In genomic region chr20:4795394-4795793, GRCh38 we compare ENCODE assay signal across 9 cellular contexts. TPM values are rescaled to one million over a fixed set of nuclear protein-coding genes. Genes with fewer than 3 reads are reported as not detected.
DNase-seq lines count a peak whose midpoint lies in the region; ATAC-seq and TF ChIP-seq lines count a peak whose summit lies in the region.
"Had no signal": no experiment of that assay in that cellular context is flagged by ENCODE, and none has a peak within 500 bp of the region (broad histone marks: within the 10 kb centered on the region; RNA-seq: fewer than 3 reads in every experiment).

No MANE protein-coding gene starts in this region.

- H3K36me3 Mint-ChIP-seq in activated T-cell treated with anti-CD3 and anti-CD28 coated beads, Interleukin-2, amount 50 U/mL, for 72 hours (ENCODE audit: insufficient read depth in 2 of 2), result peaks cover 16 to 30% of the 10 kb centered on the region in 2 donors

- H3K4me3 ChIP-seq in AG04450 (ENCODE audit: low read depth, low read length) (no peak overlapping the region), MG63 (no peak overlapping the region), right lobe of liver (no peak overlapping the region)
- H3K4me3 ChIP-seq: cardiac muscle cell had no signal

- no peaks in the 10 kb centered on the region for H3K4me1 ChIP-seq in right lobe of liver

- TF ChIP-seq POLR2A in right lobe of liver (IDR thresholded peaks at IDR 0.05), result no peak

- ATAC-seq in GM19395 (IDR thresholded peaks at IDR 0.05; ENCODE audit: unreplicated experiment), result peak; percentile 70
- ATAC-seq in activated T-cell treated with anti-CD3 and anti-CD28 coated beads, Interleukin-2, amount 50 U/mL, for 72 hours (replicated peaks in 1 of 2), result peak; percentile 79 to 92
- peak in 3 of 4 donors; percentile 32 to 49 (median 48) for ATAC-seq in right lobe of liver
- ATAC-seq in GM19467 (IDR thresholded peaks at IDR 0.05; ENCODE audit: unreplicated experiment), result no peak
- no peak for ATAC-seq in GM19455 (IDR thresholded peaks at IDR 0.05; ENCODE audit: unreplicated experiment)

- WGBS in right lobe of liver (ENCODE audit: insufficient coverage, low coverage, low lambda C conversion rate, missing lambda C conversion rate), result no CpG with 5 or more reads among the region's 2 CpGs

- peaks cover 12% of the 10 kb centered on the region for H3K9me3 ChIP-seq in AG04450 (ENCODE audit: control insufficient read depth, insufficient read depth, low read length)
- no peaks in the 10 kb centered on the region for H3K9me3 ChIP-seq in MG63
- no peaks in the 10 kb centered on the region for H3K9me3 ChIP-seq in right lobe of liver

- intact Hi-C loops in right lobe of liver (cut with DNase I), result no loop called here

- H3K27ac Mint-ChIP-seq in activated T-cell treated with anti-CD3 and anti-CD28 coated beads, Interleukin-2, amount 50 U/mL, for 72 hours, result peak overlapping the region; percentile 75

- POLR2A ChIA-PET in AG04450 (lab: Yijun Ruan, JAX), result no interaction called here

- no peaks in the 10 kb centered on the region for H3K27me3 Mint-ChIP-seq in activated T-cell treated with anti-CD3 and anti-CD28 coated beads, Interleukin-2, amount 50 U/mL, for 72 hours (ENCODE audit: low read depth)

- H3K27ac ChIP-seq in AG04450 (ENCODE audit: low read depth, low read length), result peak overlapping the region; percentile 21
- no peak overlapping the region for H3K27ac ChIP-seq in right lobe of liver
- H3K27ac ChIP-seq: cardiac muscle cell had no signal

- CTCF ChIA-PET in AG04450 (lab: Charles Lee), result interaction anchor here (1.5 kb wide), 1 partner anchor 55 kb away, joined by 3 read pairs; no protein-coding TSS in a partner anchor

- no peaks in the 10 kb centered on the region for H3K27me3 ChIP-seq in AG04450 (ENCODE audit: control insufficient read depth, insufficient read depth, low read length)
- no peaks in the 10 kb centered on the region for H3K27me3 ChIP-seq in MG63
- H3K27me3 ChIP-seq in right lobe of liver, result no peaks in the 10 kb centered on the region
- H3K27me3 ChIP-seq: cardiac muscle cell had no signal

- DNase-seq in AG04450 (ENCODE audit: low read depth, low spot score), result peak; percentile 47
- DNase-seq in MG63, result peak; percentile 49
- DNase-seq in activated T-cell treated with anti-CD3 and anti-CD28 coated beads, Interleukin-2, amount 50 U/mL, for 72 hours, result peak; percentile 53 to 55
- DNase-seq in right lobe of liver, result no peak
- DNase-seq in HUDEP-2 (lab: John Stamatoyannopoulos, UW; ENCODE audit: unreplicated experiment in 76 of 76), result no peak

- H3K4me3 Mint-ChIP-seq in activated T-cell treated with anti-CD3 and anti-CD28 coated beads, Interleukin-2, amount 50 U/mL, for 72 hours, result peak overlapping the region in 1 of 2 donors; percentile 38

- no peaks in the 10 kb centered on the region for H3K36me3 ChIP-seq in MG63
- peaks cover 0 to 6% (median 0%) of the 10 kb centered on the region in 4 donors for H3K36me3 ChIP-seq in right lobe of liver
- H3K36me3 ChIP-seq: cardiac muscle cell had no signal

- TF ChIP-seq CTCF in AG04450 (IDR thresholded peaks at IDR 0.05; ENCODE audit: low read depth, low read length), result no peak
- no peak for TF ChIP-seq CTCF in right lobe of liver (IDR thresholded peaks at IDR 0.05)

- H3K9me3 Mint-ChIP-seq in activated T-cell treated with anti-CD3 and anti-CD28 coated beads, Interleukin-2, amount 50 U/mL, for 72 hours, result peaks cover 0 to 2% of the 10 kb centered on the region in 2 donors

- peaks cover 41% of the 10 kb centered on the region for H3K4me1 Mint-ChIP-seq in activated T-cell treated with anti-CD3 and anti-CD28 coated beads, Interleukin-2, amount 50 U/mL, for 72 hours (ENCODE audit: low read depth)

RNA-seq across cellular contexts. Expression of gene RASSF2, which starts 28.0 kb away (rescaled TPM):
- 23.3 and 23.6 TPM in 2 replicates for polyA plus RNA-seq in AG04450 (2011; rRNA removed)
- polyA minus RNA-seq in AG04450 (2011; rRNA and poly(A)+ RNA removed), result 18.3 and 19.3 TPM in 2 replicates
- total RNA-seq in MG63 (2014; rRNA removed; shearing (Covaris generic); ENCODE audit: low replicate concordance), result 6.2 and 6.3 TPM in 2 replicates
- total RNA-seq in activated T-cell treated with anti-CD3 and anti-CD28 coated beads, Interleukin-2, amount 50 U/mL, for 72 hours, result 10 to 100 TPM; 46.5 to 47.4 TPM
- total RNA-seq in right lobe of liver, result 1 to 10 TPM; 2.0 to 4.8 (median 4.2) TPM

Comparison
In these comparisons a context has a peak if more than half of its experiments do, and no peak if none do; other contexts are left out.
1. DNase-seq: peak in AG04450 (single experiment), MG63 (single experiment) and activated T-cell treated with anti-CD3 and anti-CD28 coated beads, Interleukin-2, amount 50 U/mL, for 72 hours (2 of 2); none in right lobe of liver (0 of 3) and HUDEP-2 (0 of 76).
2. ATAC-seq: peak in GM19395 (single experiment), activated T-cell treated with anti-CD3 and anti-CD28 coated beads, Interleukin-2, amount 50 U/mL, for 72 hours (2 of 2) and right lobe of liver (3 of 4); none in GM19467 (single experiment) and GM19455 (single experiment).